In the genomic region with DNA sequence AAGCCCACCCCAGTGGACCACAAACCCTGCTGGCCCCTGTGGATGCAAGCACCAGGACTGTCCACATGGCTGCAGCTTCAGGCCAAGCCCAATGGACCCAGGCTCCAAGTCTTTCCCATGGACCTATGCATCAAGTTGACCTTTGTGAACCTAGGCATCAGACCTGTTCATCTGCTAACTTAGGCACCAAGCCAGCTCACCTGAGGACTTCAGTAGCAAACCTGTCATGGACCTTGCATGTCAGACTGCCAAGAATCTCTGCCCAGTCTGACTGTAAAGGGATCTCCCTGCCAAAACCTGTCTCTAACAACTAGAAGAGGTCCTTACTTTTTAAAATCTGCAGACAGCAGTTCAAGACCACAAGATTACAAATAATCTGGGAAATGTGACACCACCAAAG, we compare ENCODE assay signal across 24 cellular contexts. TPM values are rescaled to one million over a fixed set of nuclear protein-coding genes. Genes with fewer than 3 reads are reported as not detected.
"Had no signal": no experiment of that assay in that cellular context is flagged by ENCODE, and none has a peak within 500 bp of the region (broad histone marks: within the 10 kb centered on the region; RNA-seq: fewer than 3 reads in every experiment).

No MANE protein-coding gene starts in this region.

- ATAC-seq: activated T-cell treated with anti-CD3 and anti-CD28 coated beads, Interleukin-2, amount 50 U/mL, for 72 hours; gastrocnemius medialis; left ventricle myocardium superior; naive thymus-derived CD4-positive, alpha-beta T cell; psoas muscle; stimulated activated effector memory CD8-positive, alpha-beta T cell treated with anti-CD3 and anti-CD28 coated beads, Interleukin-12 subunit alpha, Interleukin-12 subunit beta, amount 100 ng/mL, for 72 hours had no signal

- H3K9me3 Mint-ChIP-seq: endodermal cell; stimulated activated effector memory CD8-positive, alpha-beta T cell treated with anti-CD3 and anti-CD28 coated beads, Interleukin-12 subunit alpha, Interleukin-12 subunit beta, amount 100 ng/mL, for 72 hours had no signal

- H3K36me3 Mint-ChIP-seq: activated naive CD4-positive, alpha-beta T cell treated with anti-CD3 and anti-CD28 coated beads, Interleukin-2, amount 50 U/mL, for 24 hours; neural progenitor cell; stimulated activated effector memory CD8-positive, alpha-beta T cell treated with anti-CD3 and anti-CD28 coated beads, Interleukin-12 subunit alpha, Interleukin-12 subunit beta, amount 100 ng/mL, for 72 hours had no signal

- H3K36me3 ChIP-seq: adrenal gland, neural progenitor cell, WERI-Rb-1 had no signal

- H3K9me3 ChIP-seq: gastrocnemius medialis had no signal

- H3K27me3 ChIP-seq: adrenal gland, dorsolateral prefrontal cortex, gastrocnemius medialis, neural progenitor cell had no signal

- H3K4me3 Mint-ChIP-seq: activated naive CD4-positive, alpha-beta T cell treated with anti-CD3 and anti-CD28 coated beads, Interleukin-2, amount 50 U/mL, for 24 hours; activated T-cell treated with anti-CD3 and anti-CD28 coated beads, Interleukin-2, amount 50 U/mL, for 72 hours; endodermal cell; naive thymus-derived CD4-positive, alpha-beta T cell; neural progenitor cell; stimulated activated effector memory CD8-positive, alpha-beta T cell treated with anti-CD3 and anti-CD28 coated beads, Interleukin-12 subunit alpha, Interleukin-12 subunit beta, amount 100 ng/mL, for 72 hours had no signal

- H3K27ac Mint-ChIP-seq: activated naive CD4-positive, alpha-beta T cell treated with anti-CD3 and anti-CD28 coated beads, Interleukin-2, amount 50 U/mL, for 24 hours; activated T-cell treated with anti-CD3 and anti-CD28 coated beads, Interleukin-2, amount 50 U/mL, for 72 hours; endodermal cell; naive thymus-derived CD4-positive, alpha-beta T cell; neural progenitor cell; stimulated activated effector memory CD8-positive, alpha-beta T cell treated with anti-CD3 and anti-CD28 coated beads, Interleukin-12 subunit alpha, Interleukin-12 subunit beta, amount 100 ng/mL, for 72 hours had no signal

- H3K27ac ChIP-seq: adrenal gland, dorsolateral prefrontal cortex, gastrocnemius medialis, neural progenitor cell, psoas muscle, WERI-Rb-1 had no signal

- H3K4me1 Mint-ChIP-seq: activated naive CD4-positive, alpha-beta T cell treated with anti-CD3 and anti-CD28 coated beads, Interleukin-2, amount 50 U/mL, for 24 hours; endodermal cell; naive thymus-derived CD4-positive, alpha-beta T cell; neural progenitor cell; stimulated activated effector memory CD8-positive, alpha-beta T cell treated with anti-CD3 and anti-CD28 coated beads, Interleukin-12 subunit alpha, Interleukin-12 subunit beta, amount 100 ng/mL, for 72 hours had no signal

- DNase-seq: activated CD4-positive, alpha-beta T cell treated with anti-CD3 and anti-CD28 coated beads for 1 hour; activated CD8-positive, alpha-beta memory T cell treated with anti-CD3 and anti-CD28 coated beads for 24 hours; activated gamma-delta T cell; activated T-cell treated with anti-CD3 and anti-CD28 coated beads, Interleukin-2, amount 50 U/mL, for 72 hours; adrenal gland; caudate nucleus; dorsolateral prefrontal cortex; endodermal cell; gastrocnemius medialis; head of caudate nucleus; kidney glomerular epithelial cell; left ventricle myocardium superior; mesendoderm; naive thymus-derived CD4-positive, alpha-beta T cell; stimulated activated CD4-positive, alpha-beta T cell treated with anti-CD3 and anti-CD28 coated beads, Interleukin-4, amount 100 ng/mL, for 1 hour; SW 1271; WERI-Rb-1 had no signal

- H3K4me1 ChIP-seq: adrenal gland, neural progenitor cell, psoas muscle had no signal

- H3K4me3 ChIP-seq: adrenal gland, dorsolateral prefrontal cortex, gastrocnemius medialis, neural progenitor cell, psoas muscle, smooth muscle cell had no signal

RNA-seq across cellular contexts. Expression of a gene that starts 37.8 kb away (rescaled TPM):
- total RNA-seq: activated T-cell treated with anti-CD3 and anti-CD28 coated beads, Interleukin-2, amount 50 U/mL, for 72 hours; endodermal cell; epithelial cell of proximal tubule; naive thymus-derived CD4-positive, alpha-beta T cell; smooth muscle cell; T-helper 2 cell treated with Interferon-gamma antibody and Interleukin-4, amounts not matched to agents 100 ng/mL and 5 ng/mL, for 36 hours had no signal
- polyA plus RNA-seq: naive thymus-derived CD4-positive, alpha-beta T cell; smooth muscle cell had no signal

RNA-seq across cellular contexts. Expression of a gene that starts 56.6 kb away (rescaled TPM):
- total RNA-seq: activated T-cell treated with anti-CD3 and anti-CD28 coated beads, Interleukin-2, amount 50 U/mL, for 72 hours; endodermal cell; epithelial cell of proximal tubule; naive thymus-derived CD4-positive, alpha-beta T cell; smooth muscle cell; T-helper 2 cell treated with Interferon-gamma antibody and Interleukin-4, amounts not matched to agents 100 ng/mL and 5 ng/mL, for 36 hours had no signal
- polyA plus RNA-seq: naive thymus-derived CD4-positive, alpha-beta T cell; smooth muscle cell had no signal
